ENCODE assay signal across 1 cellular context in genomic region chr6:73653571-73654424, GRCh38.
A peak's percentile ranks its signal among the peaks of the same experiment; 100 is the strongest.
TF ChIP-seq lines count a peak whose summit lies in the region.

Gene SLC17A5, minus strand, starts transcription at chr6:73653992. Its CDS starts 106 bp downstream, at chr6:73653886.

TF ChIP-seq in HepG2, 621 proteins besides CTCF, POLR2A, EP300 and RAD21 (continued from another document and continues in another):
- TF ChIP-seq PAXIP1 (CRISPR knock-in tag; conservative IDR thresholded peaks at IDR 0.05) (peak; percentile 48; the same call in 1 of the 2 replicates), SNAI1 (CRISPR knock-in tag; IDR thresholded peaks at IDR 0.05; ENCODE audit: borderline replicate concordance) (no peak), YY1 (IDR thresholded peaks at IDR 0.05; ENCODE audit: insufficient read depth, insufficient replicate concordance, low read depth, low read length) (peak; percentile 98), GMEB1 (CRISPR knock-in tag; IDR thresholded peaks at IDR 0.05; ENCODE audit: borderline replicate concordance) (peak; percentile 82), CEBPG (CRISPR knock-in tag; IDR thresholded peaks at IDR 0.05) (no peak), PRMT3 (CRISPR knock-in tag; IDR thresholded peaks at IDR 0.05; ENCODE audit: borderline replicate concordance, low read depth) (peak; percentile 76; the same call in 1 of the 2 replicates), ZNF740 (CRISPR knock-in tag; IDR thresholded peaks at IDR 0.05) (peak; percentile 47; the same call in 1 of the 2 replicates), SMAD3 (CRISPR knock-in tag; IDR thresholded peaks at IDR 0.05) (no peak), SOX6 (IDR thresholded peaks at IDR 0.05) (no peak), SOX6 (CRISPR knock-in tag; IDR thresholded peaks at IDR 0.05) (peak; percentile 47; the same call in 1 of the 2 replicates), ZNF441 (CRISPR knock-in tag; IDR thresholded peaks at IDR 0.05; ENCODE audit: borderline replicate concordance) (peak; percentile 98), JARID2 (CRISPR knock-in tag; IDR thresholded peaks at IDR 0.05; ENCODE audit: insufficient replicate concordance) (no peak), RXRA (CRISPR knock-in tag; IDR thresholded peaks at IDR 0.05) (peak; percentile 49; the same call in 1 of the 2 replicates), ZNF746 (CRISPR knock-in tag; IDR thresholded peaks at IDR 0.05) (0 out of 2 replicates have a peak, but pooled peaks have one; percentile 23), SALL1 (CRISPR knock-in tag; IDR thresholded peaks at IDR 0.05) (peak; percentile 65), ZGPAT (CRISPR knock-in tag; IDR thresholded peaks at IDR 0.05) (peak; percentile 84), ATF2 (CRISPR knock-in tag; IDR thresholded peaks at IDR 0.05) (no peak), ZNF225 (CRISPR knock-in tag; IDR thresholded peaks at IDR 0.05) (peak; percentile 56; the same call in 1 of the 2 replicates), MXD1 (CRISPR knock-in tag; IDR thresholded peaks at IDR 0.05) (no peak), ZNF331 (CRISPR knock-in tag; IDR thresholded peaks at IDR 0.05) (peak; percentile 45; the same call in 1 of the 2 replicates), ISL2 (CRISPR knock-in tag; IDR thresholded peaks at IDR 0.05) (0 out of 2 replicates have a peak, but pooled peaks have one; percentile 28), ZNF549 (CRISPR knock-in tag; IDR thresholded peaks at IDR 0.05) (peak; percentile 36; the same call in 1 of the 2 replicates), ZNF770 (CRISPR knock-in tag; IDR thresholded peaks at IDR 0.05) (peak; percentile 31; the same call in 1 of the 2 replicates), ZNF781 (CRISPR knock-in tag; IDR thresholded peaks at IDR 0.05; ENCODE audit: borderline replicate concordance, not compliant biosample characterization) (peak; percentile 22), ZNF792 (CRISPR knock-in tag; IDR thresholded peaks at IDR 0.05) (peak; percentile 79), KAT7 (CRISPR knock-in tag; IDR thresholded peaks at IDR 0.05; ENCODE audit: borderline replicate concordance) (no peak; the same call in 1 of the 2 replicates), TFDP2 (CRISPR knock-in tag; IDR thresholded peaks at IDR 0.05) (peak; percentile 73), ARNT2 (CRISPR knock-in tag; IDR thresholded peaks at IDR 0.05; ENCODE audit: low read depth) (peak; percentile 62; the same call in 1 of the 2 replicates), CHD2 (IDR thresholded peaks at IDR 0.05; ENCODE audit: low read depth, low read length) (peak; percentile 44; the same call in 1 of the 2 replicates), ZFY (CRISPR knock-in tag; IDR thresholded peaks at IDR 0.05) (peak; percentile 84), ZNF788 (CRISPR knock-in tag; IDR thresholded peaks at IDR 0.05; ENCODE audit: borderline replicate concordance) (peak; percentile 79), ZBED4 (CRISPR knock-in tag; IDR thresholded peaks at IDR 0.05; ENCODE audit: borderline replicate concordance) (peak; percentile 100), GABPB1 (CRISPR knock-in tag; IDR thresholded peaks at IDR 0.05) (peak; percentile 84), SP5 (CRISPR knock-in tag; IDR thresholded peaks at IDR 0.05; ENCODE audit: borderline replicate concordance, low read depth) (peak; percentile 86), ZFX (CRISPR knock-in tag; IDR thresholded peaks at IDR 0.05; ENCODE audit: low read depth) (peak; percentile 75), THAP7 (CRISPR knock-in tag; IDR thresholded peaks at IDR 0.05) (peak; percentile 95), ZNF513 (CRISPR knock-in tag; conservative IDR thresholded peaks at IDR 0.05) (0 out of 2 replicates have a peak, but pooled peaks have one; percentile 49), DR1 (CRISPR knock-in tag; IDR thresholded peaks at IDR 0.05) (no peak), ZNF605 (CRISPR knock-in tag; IDR thresholded peaks at IDR 0.05) (peak; percentile 61; the same call in 1 of the 2 replicates)
